In the genomic region with DNA sequence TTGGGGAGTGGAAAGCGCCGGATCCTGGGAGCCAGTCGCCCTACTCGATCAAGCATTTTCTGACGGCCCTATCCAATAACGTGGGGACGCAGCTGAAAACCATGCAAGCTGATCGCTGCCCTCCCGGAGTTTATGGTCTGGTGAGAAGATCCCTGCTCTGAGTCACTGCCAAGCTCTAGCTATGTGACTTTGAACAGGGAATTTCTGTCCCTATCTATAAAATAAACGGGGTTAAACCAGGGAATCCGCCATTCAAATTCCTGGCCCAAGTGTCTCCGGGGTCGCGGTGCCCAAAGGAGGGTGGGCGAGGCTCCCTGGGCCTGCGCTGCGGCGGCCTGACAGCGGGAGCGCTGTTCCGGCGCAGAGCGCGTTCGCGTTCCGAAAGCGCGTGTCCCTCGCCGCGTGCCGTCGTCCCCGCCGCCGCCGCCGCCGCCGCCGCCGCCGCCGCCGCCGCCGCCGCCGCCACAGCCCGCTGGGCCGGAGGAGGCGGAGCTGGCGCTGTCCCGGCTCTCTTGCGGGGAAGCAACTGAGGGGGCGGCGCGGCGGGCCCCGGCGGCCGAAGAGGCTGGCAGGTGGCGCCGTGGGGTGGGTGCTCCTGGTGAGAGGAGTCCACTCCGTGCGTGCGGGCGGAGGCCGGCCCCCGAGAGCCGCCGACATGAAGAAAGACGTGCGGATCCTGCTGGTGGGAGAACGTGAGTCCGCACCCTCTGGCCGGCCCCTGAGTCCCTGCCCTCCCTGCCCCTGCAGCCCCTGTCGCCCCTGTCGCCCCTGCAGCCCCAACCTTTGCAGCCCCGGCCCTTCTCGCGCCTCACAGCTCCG, we compare ENCODE assay signal across 8 cellular contexts. TPM values are rescaled to one million over a fixed set of nuclear protein-coding genes. Genes with fewer than 3 reads are reported as not detected.
DNase-seq lines count a peak whose midpoint lies in the region; ATAC-seq lines count a peak whose summit lies in the region.

TSS of gene RHOT1 (plus strand) at position 465 of the 819 bp plus-strand sequence. CDS start at position 656, 191 bp downstream.

- peaks cover 17% of the 10 kb centered on the region; the same call in 1 of the 2 replicates for H3K36me3 ChIP-seq in BLaER1

- H3K36me3 Mint-ChIP-seq in activated CD4-positive, alpha-beta memory T cell treated with anti-CD3 and anti-CD28 coated beads, Interleukin-2, amount 10 ng/mL, durations not matched to agents 7 days and 5 days (ENCODE audit: low read depth) = peaks cover 7% of the 10 kb centered on the region
- H3K36me3 Mint-ChIP-seq in memory B cell = peaks cover 4% of the 10 kb centered on the region

- H3K27me3 ChIP-seq in BLaER1 = no peaks in the 10 kb centered on the region

- H3K4me1 Mint-ChIP-seq in activated CD4-positive, alpha-beta memory T cell treated with anti-CD3 and anti-CD28 coated beads, Interleukin-2, amount 10 ng/mL, durations not matched to agents 7 days and 5 days = peaks cover 34% of the 10 kb centered on the region
- H3K4me1 Mint-ChIP-seq in memory B cell = peaks cover 8% of the 10 kb centered on the region

- peak within 1 kb of the TSS; percentile 92 for H3K9ac ChIP-seq in BLaER1

- peak within 1 kb of the TSS; percentile 80 for H3K27ac ChIP-seq in BLaER1

- H3K27ac Mint-ChIP-seq in activated CD4-positive, alpha-beta memory T cell treated with anti-CD3 and anti-CD28 coated beads, Interleukin-2, amount 10 ng/mL, durations not matched to agents 7 days and 5 days = peak within 1 kb of the TSS; percentile 82
- H3K27ac Mint-ChIP-seq in memory B cell = peak within 1 kb of the TSS; percentile 94

- peak within 1 kb of the TSS; percentile 99 for H3K4me3 Mint-ChIP-seq in activated CD4-positive, alpha-beta memory T cell treated with anti-CD3 and anti-CD28 coated beads, Interleukin-2, amount 10 ng/mL, durations not matched to agents 7 days and 5 days
- peak within 1 kb of the TSS; percentile 99 for H3K4me3 Mint-ChIP-seq in memory B cell

- POLR2A ChIA-PET in activated CD4-positive, alpha-beta memory T cell treated with anti-CD3 and anti-CD28 coated beads, Interleukin-2, amount 10 ng/mL, durations not matched to agents 7 days and 5 days (lab: Charles Lee) = interaction anchor here (0.6 to 6.3 kb wide), 10 partner anchors 9 to 302 kb away, joined by 3 to 47 read pairs (median 3); partner anchors contain the start of genes LRRC37B, PSMD11 and SUZ12

- DNase-seq in GM19238 (ENCODE audit: insufficient read length, low spot score) (peak; percentile 66), NCI-H748 treated with DMSO at 0.1 percent for 48 hours (lab: John Stamatoyannopoulos, UW) (peak; percentile 85), memory B cell (ENCODE audit: low spot score in 2 of 2) (peak; percentile 72 to 81)
- peak; percentile 74 for DNase-seq in activated CD4-positive, alpha-beta memory T cell treated with anti-CD3 and anti-CD28 coated beads, Interleukin-2, amount 10 ng/mL, durations not matched to agents 7 days and 5 days
- peak; percentile 60 for DNase-seq in effector CD4-positive, alpha-beta T cell
- peak; percentile 36 for DNase-seq in stimulated activated CD8-positive, alpha-beta memory T cell treated with anti-CD3 and anti-CD28 coated beads, Interleukin-12 subunit alpha, Interleukin-12 subunit beta, amount 100 ng/mL, for 24 hours (ENCODE audit: extremely low read depth)

- ATAC-seq in HG03460 (IDR thresholded peaks at IDR 0.05; ENCODE audit: unreplicated experiment) (peak; percentile 56), memory B cell (ENCODE audit: low read depth) (peak; percentile 82)

- no peaks in the 10 kb centered on the region for H3K27me3 Mint-ChIP-seq in activated CD4-positive, alpha-beta memory T cell treated with anti-CD3 and anti-CD28 coated beads, Interleukin-2, amount 10 ng/mL, durations not matched to agents 7 days and 5 days
- no peaks in the 10 kb centered on the region for H3K27me3 Mint-ChIP-seq in memory B cell

- H3K9me3 ChIP-seq in BLaER1 = no peaks in the 10 kb centered on the region

- H3K9me3 Mint-ChIP-seq in activated CD4-positive, alpha-beta memory T cell treated with anti-CD3 and anti-CD28 coated beads, Interleukin-2, amount 10 ng/mL, durations not matched to agents 7 days and 5 days = no peaks in the 10 kb centered on the region
- H3K9me3 Mint-ChIP-seq in memory B cell = no peaks in the 10 kb centered on the region

- peak within 1 kb of the TSS; percentile 89 for H3K4me3 ChIP-seq in BLaER1

- CTCF ChIA-PET in activated CD4-positive, alpha-beta memory T cell treated with anti-CD3 and anti-CD28 coated beads, Interleukin-2, amount 10 ng/mL, durations not matched to agents 7 days and 5 days (lab: Charles Lee) = interaction anchor here (0.6 to 8.3 kb wide), 11 partner anchors 9 to 302 kb away, joined by 3 to 98 read pairs (median 5); partner anchors contain the start of genes LRRC37B, PSMD11 and UTP6

- H3K4me2 ChIP-seq in BLaER1 = peak within 1 kb of the TSS; percentile 86

- peaks cover 25% of the 10 kb centered on the region for H3K4me1 ChIP-seq in BLaER1

- peaks cover 31% of the 10 kb centered on the region; the same call in 1 of the 2 replicates for H4K20me1 ChIP-seq in BLaER1

RNA-seq across cellular contexts. Expression of gene RHOT1, which starts in this region (rescaled TPM):
- 10 to 100 TPM; 26.0 to 26.4 TPM for total RNA-seq in activated CD4-positive, alpha-beta memory T cell treated with anti-CD3 and anti-CD28 coated beads, Interleukin-2, amount 10 ng/mL, durations not matched to agents 7 days and 5 days

Comparison
In these comparisons a context has a peak if more than half of its experiments do, and no peak if none do; other contexts are left out.
1. Peak in every context shown above with its lines: DNase-seq, ATAC-seq, H3K4me3 ChIP-seq and H3K27ac ChIP-seq.